19 cellular contexts compared by ENCODE assay signal in genomic region chr14:97415907-97416306, GRCh38.
"Had no signal": no experiment of that assay in that cellular context is flagged by ENCODE, and none has a peak within 500 bp of the region (broad histone marks: within the 10 kb centered on the region; RNA-seq: fewer than 3 reads in every experiment).

No MANE protein-coding gene starts in this region.

- H3K36me3 Mint-ChIP-seq: activated naive CD8-positive, alpha-beta T cell had no signal

- H3K4me1 ChIP-seq: left lung, prostate gland, right atrium auricular region, thyroid gland had no signal

- H3K27ac ChIP-seq: cardiac muscle cell, dorsolateral prefrontal cortex, epithelial cell of prostate, left lung, prostate gland, right atrium auricular region, thyroid gland had no signal

- H3K27me3 Mint-ChIP-seq: activated naive CD8-positive, alpha-beta T cell had no signal

- H3K9me3 Mint-ChIP-seq: activated T-cell treated with anti-CD3 and anti-CD28 coated beads, Interleukin-2, amount 50 U/mL, for 72 hours; endodermal cell; neural crest cell had no signal

- H3K27ac Mint-ChIP-seq: activated naive CD8-positive, alpha-beta T cell; endodermal cell had no signal

- ATAC-seq: activated CD4-positive, CD25-positive, alpha-beta regulatory T cell treated with anti-CD3 and anti-CD28 coated beads, Interleukin-2, amount 50 U/mL, for 24 hours; left lung had no signal

- H3K9me3 ChIP-seq: left lung, prostate gland, right atrium auricular region, thyroid gland had no signal

- DNase-seq: activated CD4-positive, alpha-beta T cell treated with anti-CD3 and anti-CD28 coated beads, Interleukin-2, amount 50 U/mL, for 1 hour; activated gamma-delta T cell treated with Interleukin-2 at 50 U/mL for 16 hours; activated T-cell treated with anti-CD3 and anti-CD28 coated beads, Interleukin-2, amount 50 U/mL, for 72 hours; dorsolateral prefrontal cortex; foreskin melanocyte; glutamatergic neuron; kidney; left lung; stimulated activated CD4-positive, alpha-beta T cell treated with anti-CD3 and anti-CD28 coated beads, Interleukin-2, amount 100 ng/mL, for 24 hours; stimulated activated naive CD4-positive, alpha-beta T cell treated with Interleukin-2 at 50 U/mL for 16 hours; thyroid gland had no signal

- H3K4me3 ChIP-seq: cardiac muscle cell, dorsolateral prefrontal cortex, left lung, prostate gland, right atrium auricular region, thyroid gland had no signal

- H3K36me3 ChIP-seq: cardiac muscle cell, left lung, prostate gland, right atrium auricular region, thyroid gland had no signal

- H3K4me3 Mint-ChIP-seq: activated naive CD8-positive, alpha-beta T cell; endodermal cell; neural crest cell had no signal
